23 cellular contexts compared by ENCODE assay signal in the genomic region with DNA sequence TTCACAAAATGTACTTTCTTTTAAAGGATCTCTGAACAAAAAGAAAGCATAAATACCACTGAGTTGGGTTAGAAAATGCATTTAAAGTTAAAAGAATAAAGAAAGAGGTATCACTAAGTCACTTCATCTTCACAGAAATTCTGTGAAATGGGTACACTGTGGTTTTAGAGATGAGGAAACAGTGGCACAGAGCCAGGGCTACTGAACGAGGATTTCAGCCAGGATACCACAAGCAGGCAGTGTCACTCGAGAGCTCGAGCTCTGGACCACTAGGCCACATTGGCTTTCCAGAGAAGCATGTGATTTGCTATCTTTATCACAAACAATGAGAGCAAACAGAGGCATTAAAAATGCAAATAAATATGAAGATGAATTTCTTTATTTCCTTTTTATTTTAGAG. TPM values are rescaled to one million over a fixed set of nuclear protein-coding genes. Genes with fewer than 3 reads are reported as not detected.
DNase-seq lines count a peak whose midpoint lies in the region; ATAC-seq and TF ChIP-seq lines count a peak whose summit lies in the region.
"Had no signal": no experiment of that assay in that cellular context is flagged by ENCODE, and none has a peak within 500 bp of the region (broad histone marks: within the 10 kb centered on the region; RNA-seq: fewer than 3 reads in every experiment).

No MANE protein-coding gene starts in this region.

- H3K36me3 ChIP-seq in fibroblast of lung (ENCODE audit: control insufficient read depth, insufficient read depth, low read length) (no peaks in the 10 kb centered on the region), neuronal stem cell (replicated peaks in 1 of 2; ENCODE audit: control insufficient read depth in 2 of 2, insufficient read depth in 2 of 2, low read length in 2 of 2) (peaks cover 14 to 93% of the 10 kb centered on the region in 2 donors), tibial nerve (peaks cover 0 to 12% (median 0%) of the 10 kb centered on the region in 3 donors), SJCRH30 (peaks cover 32% of the 10 kb centered on the region)
- H3K36me3 ChIP-seq: ascending aorta, lower lobe of right lung, upper lobe of right lung had no signal

- no peak overlapping the region for H3K4me3 Mint-ChIP-seq in activated CD8-positive, alpha-beta memory T cell treated with anti-CD3 and anti-CD28 coated beads, Interleukin-2, amount 10 ng/mL, durations not matched to agents 7 days and 5 days
- H3K4me3 Mint-ChIP-seq in T-helper 2 cell treated with Interferon-gamma antibody and Interleukin-4, amounts not matched to agents 5 μg/mL and 100 μg/mL, for 36 hours = no peak overlapping the region
- no peak overlapping the region for H3K4me3 Mint-ChIP-seq in stimulated activated effector memory CD8-positive, alpha-beta T cell treated with anti-CD3 and anti-CD28 coated beads, Interleukin-12 subunit alpha, Interleukin-12 subunit beta, amount 100 ng/mL, for 72 hours
- H3K4me3 Mint-ChIP-seq: activated naive CD4-positive, alpha-beta T cell treated with anti-CD3 and anti-CD28 coated beads, Interleukin-2, amount 50 U/mL, for 24 hours; activated T-cell treated with anti-CD3 and anti-CD28 coated beads, Interleukin-2, amount 50 U/mL, for 4 hours; endodermal cell; naive thymus-derived CD4-positive, alpha-beta T cell had no signal

- no peaks in the 10 kb centered on the region for H3K27me3 ChIP-seq in fibroblast of lung (ENCODE audit: control insufficient read depth, insufficient read depth, low read length)
- H3K27me3 ChIP-seq in neuronal stem cell (ENCODE audit: control insufficient read depth in 3 of 3, insufficient read depth in 3 of 3, low read depth in 1 of 3, low read length in 3 of 3) = no peaks in the 10 kb centered on the region
- no peaks in the 10 kb centered on the region for H3K27me3 ChIP-seq in tibial nerve
- H3K27me3 ChIP-seq in SJCRH30 = no peaks in the 10 kb centered on the region
- H3K27me3 ChIP-seq: ascending aorta, BLaER1, upper lobe of right lung had no signal

- no CpG with 5 or more reads among the region's 3 CpGs for WGBS in neuronal stem cell (ENCODE audit: extremely low coverage in 2 of 2, insufficient read length in 2 of 2, insufficient replicate concordance in 1 of 2), 2 donors
- WGBS in tibial nerve, 2 donors = 70 to 76% methylated on average over 3 of the region's 3 CpGs

- no peak for ATAC-seq in activated CD8-positive, alpha-beta memory T cell treated with anti-CD3 and anti-CD28 coated beads, Interleukin-2, amount 10 ng/mL, durations not matched to agents 7 days and 5 days
- peak; percentile 42 for ATAC-seq in stimulated activated effector memory CD8-positive, alpha-beta T cell treated with anti-CD3 and anti-CD28 coated beads, Interleukin-12 subunit alpha, Interleukin-12 subunit beta, amount 100 ng/mL, for 72 hours
- ATAC-seq: activated T-cell treated with anti-CD3 and anti-CD28 coated beads, Interleukin-2, amount 50 U/mL, for 4 hours; lower lobe of right lung; naive thymus-derived CD4-positive, alpha-beta T cell; Right ventricle myocardium inferior; upper lobe of right lung had no signal

- H3K14ac ChIP-seq in neuronal stem cell (ENCODE audit: low read length) = no peak overlapping the region

- CTCF ChIA-PET in activated CD8-positive, alpha-beta memory T cell treated with anti-CD3 and anti-CD28 coated beads, Interleukin-2, amount 10 ng/mL, durations not matched to agents 7 days and 5 days (lab: Charles Lee) = no interaction called here

- H2BK5ac ChIP-seq in neuronal stem cell (ENCODE audit: low read length) = no peak overlapping the region

- peaks cover 38% of the 10 kb centered on the region for H3K36me3 Mint-ChIP-seq in activated CD8-positive, alpha-beta memory T cell treated with anti-CD3 and anti-CD28 coated beads, Interleukin-2, amount 10 ng/mL, durations not matched to agents 7 days and 5 days
- peaks cover 35% of the 10 kb centered on the region for H3K36me3 Mint-ChIP-seq in T-helper 2 cell treated with Interferon-gamma antibody and Interleukin-4, amounts not matched to agents 5 μg/mL and 100 μg/mL, for 36 hours (ENCODE audit: low read depth)
- peaks cover 58% of the 10 kb centered on the region for H3K36me3 Mint-ChIP-seq in stimulated activated effector memory CD8-positive, alpha-beta T cell treated with anti-CD3 and anti-CD28 coated beads, Interleukin-12 subunit alpha, Interleukin-12 subunit beta, amount 100 ng/mL, for 72 hours

- H3K27ac ChIP-seq in fibroblast of lung (ENCODE audit: insufficient read depth, low read length) (no peak overlapping the region), neuronal stem cell (replicated peaks; ENCODE audit: low read length) (no peak overlapping the region), tibial nerve (no peak overlapping the region), SJCRH30 (no peak overlapping the region)
- H3K27ac ChIP-seq: ascending aorta, BLaER1, lower lobe of right lung, upper lobe of right lung had no signal

- H4K8ac ChIP-seq in neuronal stem cell (ENCODE audit: low read depth, low read length) = no peak overlapping the region

- TF ChIP-seq CTCF in fibroblast of lung (conservative IDR thresholded peaks at IDR 0.05 in 1 of 2, IDR thresholded peaks at IDR 0.05 in 1 of 2; ENCODE audit: low read depth in 1 of 2, low read length in 2 of 2) (no peak), tibial nerve (IDR thresholded peaks at IDR 0.05) (no peak)

- H2BK15ac ChIP-seq in neuronal stem cell (ENCODE audit: low read length) = no peak overlapping the region

- H2BK120ac ChIP-seq in neuronal stem cell (ENCODE audit: low read depth, low read length) = no peak overlapping the region

- H3K4me1 Mint-ChIP-seq in activated CD8-positive, alpha-beta memory T cell treated with anti-CD3 and anti-CD28 coated beads, Interleukin-2, amount 10 ng/mL, durations not matched to agents 7 days and 5 days = peaks cover 26% of the 10 kb centered on the region
- peaks cover 10% of the 10 kb centered on the region for H3K4me1 Mint-ChIP-seq in T-helper 2 cell treated with Interferon-gamma antibody and Interleukin-4, amounts not matched to agents 5 μg/mL and 100 μg/mL, for 36 hours (ENCODE audit: low read depth)
- H3K4me1 Mint-ChIP-seq in stimulated activated effector memory CD8-positive, alpha-beta T cell treated with anti-CD3 and anti-CD28 coated beads, Interleukin-12 subunit alpha, Interleukin-12 subunit beta, amount 100 ng/mL, for 72 hours = peaks cover 13% of the 10 kb centered on the region
- H3K4me1 Mint-ChIP-seq: activated naive CD4-positive, alpha-beta T cell treated with anti-CD3 and anti-CD28 coated beads, Interleukin-2, amount 50 U/mL, for 24 hours; endodermal cell had no signal

- H4K20me1 ChIP-seq in fibroblast of lung (ENCODE audit: control insufficient read depth, extremely low read depth, insufficient read depth, low read length) = no peaks in the 10 kb centered on the region
- H4K20me1 ChIP-seq: BLaER1 had no signal

- H3K79me1 ChIP-seq in neuronal stem cell (ENCODE audit: low read depth, low read length) = peaks cover 2% of the 10 kb centered on the region

- H3K27ac Mint-ChIP-seq in activated CD8-positive, alpha-beta memory T cell treated with anti-CD3 and anti-CD28 coated beads, Interleukin-2, amount 10 ng/mL, durations not matched to agents 7 days and 5 days = peak overlapping the region; percentile 59
- peak overlapping the region; percentile 21 for H3K27ac Mint-ChIP-seq in T-helper 2 cell treated with Interferon-gamma antibody and Interleukin-4, amounts not matched to agents 5 μg/mL and 100 μg/mL, for 36 hours
- no peak overlapping the region for H3K27ac Mint-ChIP-seq in stimulated activated effector memory CD8-positive, alpha-beta T cell treated with anti-CD3 and anti-CD28 coated beads, Interleukin-12 subunit alpha, Interleukin-12 subunit beta, amount 100 ng/mL, for 72 hours
- H3K27ac Mint-ChIP-seq: activated naive CD4-positive, alpha-beta T cell treated with anti-CD3 and anti-CD28 coated beads, Interleukin-2, amount 50 U/mL, for 24 hours; endodermal cell; naive thymus-derived CD4-positive, alpha-beta T cell had no signal

- no peak overlapping the region for H3K23ac ChIP-seq in neuronal stem cell (ENCODE audit: low read depth, low read length, poor library complexity)

- H3K9me3 Mint-ChIP-seq in activated CD8-positive, alpha-beta memory T cell treated with anti-CD3 and anti-CD28 coated beads, Interleukin-2, amount 10 ng/mL, durations not matched to agents 7 days and 5 days (ENCODE audit: low read depth) = no peaks in the 10 kb centered on the region
- no peaks in the 10 kb centered on the region for H3K9me3 Mint-ChIP-seq in T-helper 2 cell treated with Interferon-gamma antibody and Interleukin-4, amounts not matched to agents 5 μg/mL and 100 μg/mL, for 36 hours
- H3K9me3 Mint-ChIP-seq in stimulated activated effector memory CD8-positive, alpha-beta T cell treated with anti-CD3 and anti-CD28 coated beads, Interleukin-12 subunit alpha, Interleukin-12 subunit beta, amount 100 ng/mL, for 72 hours = no peaks in the 10 kb centered on the region
- H3K9me3 Mint-ChIP-seq: activated naive CD4-positive, alpha-beta T cell treated with anti-CD3 and anti-CD28 coated beads, Interleukin-2, amount 50 U/mL, for 24 hours; activated T-cell treated with anti-CD3 and anti-CD28 coated beads, Interleukin-2, amount 50 U/mL, for 4 hours; naive thymus-derived CD4-positive, alpha-beta T cell had no signal

- TF ChIP-seq POLR2A in tibial nerve (IDR thresholded peaks at IDR 0.05) = no peak

- H3K79me2 ChIP-seq in fibroblast of lung (ENCODE audit: control insufficient read depth, insufficient read depth, low read length) = no peaks in the 10 kb centered on the region

- no peak overlapping the region for H3K4ac ChIP-seq in neuronal stem cell (ENCODE audit: low read length)

- peak; percentile 49 for DNase-seq in activated CD8-positive, alpha-beta memory T cell treated with anti-CD3 and anti-CD28 coated beads, Interleukin-2, amount 10 ng/mL, durations not matched to agents 7 days and 5 days
- DNase-seq in activated CD8-positive, alpha-beta memory T cell treated with anti-CD3 and anti-CD28 coated beads, Interleukin-2, amount 50 U/mL, for 4 hours = no peak
- no peak for DNase-seq in T-helper 2 cell treated with Interferon-gamma antibody and Interleukin-4, amounts not matched to agents 5 μg/mL and 100 μg/mL, for 36 hours (ENCODE audit: low spot score)
- DNase-seq in fibroblast of lung (ENCODE audit: low read depth in 2 of 2) (peak; percentile 9 to 12), neuronal stem cell (ENCODE audit: low spot score) (no peak), tibial nerve (ENCODE audit: low spot score in 2 of 2) (no peak), SJCRH30 (no peak)
- no peak for DNase-seq in stimulated activated effector memory CD8-positive, alpha-beta T cell treated with anti-CD3 and anti-CD28 coated beads, Interleukin-12 subunit alpha, Interleukin-12 subunit beta, amount 100 ng/mL, for 72 hours (ENCODE audit: low spot score in 2 of 2)
- DNase-seq: activated CD4-positive, alpha-beta T cell treated with anti-CD3 and anti-CD28 coated beads, Interleukin-2, amount 50 U/mL, for 48 hours; activated T-cell treated with anti-CD3 and anti-CD28 coated beads, Interleukin-2, amount 50 U/mL, for 4 hours; Calu3; endodermal cell; lower lobe of right lung; naive thymus-derived CD4-positive, alpha-beta T cell; NCI-H187; NCI-H345; stimulated activated CD4-positive, alpha-beta T cell treated with anti-CD3 and anti-CD28 coated beads, Interleukin-4, amount 100 ng/mL, for 1 hour; upper lobe of right lung had no signal

- H3K4me2 ChIP-seq in fibroblast of lung (ENCODE audit: extremely low read depth, insufficient read depth, low read length) (no peak overlapping the region), neuronal stem cell (ENCODE audit: insufficient read depth, low read length, poor library complexity, severe bottlenecking) (no peak overlapping the region)
- H3K4me2 ChIP-seq: BLaER1, smooth muscle cell had no signal

- no peaks in the 10 kb centered on the region for H3K9me3 ChIP-seq in fibroblast of lung (ENCODE audit: control insufficient read depth, insufficient read depth, low read depth, low read length)
- H3K9me3 ChIP-seq in neuronal stem cell (replicated peaks in 1 of 2; ENCODE audit: control insufficient read depth in 2 of 2, insufficient read depth in 1 of 2, low read depth in 1 of 2, low read length in 2 of 2) = peaks cover 0 to 8% of the 10 kb centered on the region in 2 donors
- H3K9me3 ChIP-seq in tibial nerve = no peaks in the 10 kb centered on the region
- H3K9me3 ChIP-seq in SJCRH30 (replicated peaks) = no peaks in the 10 kb centered on the region
- H3K9me3 ChIP-seq: ascending aorta, lower lobe of right lung, upper lobe of right lung had no signal

- H2BK12ac ChIP-seq in neuronal stem cell (ENCODE audit: low read length) = no peak overlapping the region

- H3K9ac ChIP-seq in fibroblast of lung (ENCODE audit: insufficient read depth, low read length) (no peak overlapping the region), neuronal stem cell (ENCODE audit: low read depth, low read length, poor library complexity) (no peak overlapping the region)
- H3K9ac ChIP-seq: BLaER1 had no signal

- no peak overlapping the region for H2AK5ac ChIP-seq in neuronal stem cell (ENCODE audit: low read depth, low read length)

- no peak overlapping the region for H3K18ac ChIP-seq in neuronal stem cell (ENCODE audit: low read length)

- no peak overlapping the region for H2AFZ ChIP-seq in fibroblast of lung (ENCODE audit: low read length)
- no peak overlapping the region for H2AFZ ChIP-seq in neuronal stem cell (ENCODE audit: low read length)

- H3K27me3 Mint-ChIP-seq in activated CD8-positive, alpha-beta memory T cell treated with anti-CD3 and anti-CD28 coated beads, Interleukin-2, amount 10 ng/mL, durations not matched to agents 7 days and 5 days = no peaks in the 10 kb centered on the region
- H3K27me3 Mint-ChIP-seq in T-helper 2 cell treated with Interferon-gamma antibody and Interleukin-4, amounts not matched to agents 5 μg/mL and 100 μg/mL, for 36 hours (ENCODE audit: low read depth) = no peaks in the 10 kb centered on the region
- H3K27me3 Mint-ChIP-seq: activated naive CD4-positive, alpha-beta T cell treated with anti-CD3 and anti-CD28 coated beads, Interleukin-2, amount 50 U/mL, for 24 hours; naive thymus-derived CD4-positive, alpha-beta T cell had no signal

- peaks cover 2% of the 10 kb centered on the region for H3K4me1 ChIP-seq in fibroblast of lung (ENCODE audit: control insufficient read depth, extremely low read depth, insufficient read depth, low read length)
- H3K4me1 ChIP-seq in neuronal stem cell (ENCODE audit: control insufficient read depth in 2 of 2, insufficient read depth in 1 of 2, low read depth in 1 of 2, low read length in 2 of 2) = no peaks in the 10 kb centered on the region
- H3K4me1 ChIP-seq in tibial nerve = no peaks in the 10 kb centered on the region
- no peaks in the 10 kb centered on the region for H3K4me1 ChIP-seq in SJCRH30
- H3K4me1 ChIP-seq: ascending aorta, BLaER1, lower lobe of right lung, upper lobe of right lung had no signal

- H3K4me3 ChIP-seq in fibroblast of lung (replicated peaks in 1 of 4; ENCODE audit: control extremely low read depth in 1 of 4, insufficient read depth in 1 of 4, low read depth in 3 of 4, low read length in 4 of 4) (no peak overlapping the region), neuronal stem cell (ENCODE audit: low read length in 2 of 2) (no peak overlapping the region), tibial nerve (no peak overlapping the region), SJCRH30 (no peak overlapping the region)
- H3K4me3 ChIP-seq: ascending aorta, BLaER1, lower lobe of right lung, smooth muscle cell, upper lobe of right lung had no signal

- no peak overlapping the region for H4K91ac ChIP-seq in neuronal stem cell (ENCODE audit: low read depth, low read length, poor library complexity)

- no peak for TF ChIP-seq EP300 in tibial nerve (IDR thresholded peaks at IDR 0.05)

RNA-seq across cellular contexts. Expression of a gene that starts 51.0 kb away (rescaled TPM):
- 10 to 100 TPM; 57.4 to 57.7 TPM for total RNA-seq in activated CD8-positive, alpha-beta memory T cell treated with anti-CD3 and anti-CD28 coated beads, Interleukin-2, amount 10 ng/mL, durations not matched to agents 7 days and 5 days
- total RNA-seq in fibroblast of lung (8.6 and 9.8 TPM in 2 replicates), tibial nerve (1 to 10 TPM; 1.2 to 3.1 (median 1.9) TPM)
- 7.3 and 13.0 TPM in 2 replicates for polyA plus RNA-seq in fibroblast of lung
- polyA plus RNA-seq in fibroblast of lung (2012) = 4.8 and 9.7 TPM in 2 replicates
- polyA minus RNA-seq in fibroblast of lung (ENCODE audit: low replicate concordance) = 1.2 and 2.6 TPM in 2 replicates
- polyA plus RNA-seq in neuronal stem cell (2013, experiment 1 of 2) = 30.3 TPM
- 31.4 TPM for polyA plus RNA-seq in neuronal stem cell (2013, experiment 2 of 2)
- 42.4 and 45.3 TPM in 2 replicates for total RNA-seq in SJCRH30 (2014; rRNA removed; shearing (Covaris generic))

RNA-seq across cellular contexts. Expression of a gene that starts 51.2 kb away (rescaled TPM):
- 10 to 100 TPM; 35.3 to 41.9 TPM for total RNA-seq in activated CD8-positive, alpha-beta memory T cell treated with anti-CD3 and anti-CD28 coated beads, Interleukin-2, amount 10 ng/mL, durations not matched to agents 7 days and 5 days
- 16.2 and 19.2 TPM in 2 replicates for total RNA-seq in fibroblast of lung
- 11.5 TPM in 2 replicates for polyA plus RNA-seq in fibroblast of lung
- 7.0 and 9.3 TPM in 2 replicates for polyA plus RNA-seq in fibroblast of lung (2012)
- 3.7 and 6.4 TPM in 2 replicates for polyA minus RNA-seq in fibroblast of lung (ENCODE audit: low replicate concordance)
- polyA plus RNA-seq in neuronal stem cell (2013, experiment 1 of 2) = 11.3 TPM
- polyA plus RNA-seq in neuronal stem cell (2013, experiment 2 of 2) = 12.4 TPM
- total RNA-seq in tibial nerve = 10 to 100 TPM; 13.3 to 28.8 (median 19.1) TPM
- 27.7 and 33.0 TPM in 2 replicates for total RNA-seq in SJCRH30 (2014; rRNA removed; shearing (Covaris generic))

Comparison
In these comparisons a context has a peak if more than half of its experiments do, and no peak if none do; other contexts are left out.
1. DNase-seq: peak in activated CD8-positive, alpha-beta memory T cell treated with anti-CD3 and anti-CD28 coated beads, Interleukin-2, amount 10 ng/mL, durations not matched to agents 7 days and 5 days (single experiment) and fibroblast of lung (2 of 2); none in activated CD8-positive, alpha-beta memory T cell treated with anti-CD3 and anti-CD28 coated beads, Interleukin-2, amount 50 U/mL, for 4 hours (single experiment), T-helper 2 cell treated with Interferon-gamma antibody and Interleukin-4, amounts not matched to agents 5 μg/mL and 100 μg/mL, for 36 hours (single experiment), stimulated activated effector memory CD8-positive, alpha-beta T cell treated with anti-CD3 and anti-CD28 coated beads, Interleukin-12 subunit alpha, Interleukin-12 subunit beta, amount 100 ng/mL, for 72 hours (0 of 2), neuronal stem cell (single experiment), tibial nerve (0 of 2) and SJCRH30 (0 of 2).